ENCODE assay signal across 25 cellular contexts in genomic region chr2:209666296-209666695, GRCh38.
"Had no signal": no experiment of that assay in that cellular context is flagged by ENCODE, and none has a peak within 500 bp of the region (broad histone marks: within the 10 kb centered on the region; RNA-seq: fewer than 3 reads in every experiment).

No MANE protein-coding gene starts in this region.

- DNase-seq: colonic mucosa; effector CD8-positive, alpha-beta T cell; endodermal cell; foreskin keratinocyte; hypothalamus; left ventricle myocardium superior; lower lobe of right lung; mucosa of descending colon; naive B cell; nucleus accumbens; sigmoid colon; stimulated activated CD4-positive, alpha-beta T cell treated with anti-CD3 and anti-CD28 coated beads, Interleukin-2, amount 100 ng/mL, for 24 hours; stimulated activated CD4-positive, alpha-beta T cell treated with anti-CD3 and anti-CD28 coated beads, Interleukin-4, amount 100 ng/mL, for 4 hours; stimulated activated naive CD8-positive, alpha-beta T cell treated with anti-CD3 and anti-CD28 coated beads, Interleukin-15, Interleukin-2, amounts not matched to agents 100 U/mL and 50 U/mL, for 24 hours; substantia nigra; upper lobe of left lung had no signal

- H3K9me3 ChIP-seq: colonic mucosa, lower lobe of right lung, mucosa of descending colon, prostate gland, right atrium auricular region, sigmoid colon, thoracic aorta, tibial nerve, upper lobe of left lung had no signal

- H3K27ac ChIP-seq: colonic mucosa, epithelial cell of prostate, foreskin keratinocyte, lower lobe of right lung, prostate gland, right atrium auricular region, sigmoid colon, thoracic aorta, tibial nerve, upper lobe of left lung had no signal

- H3K27me3 ChIP-seq: colonic mucosa, foreskin keratinocyte, right atrium auricular region, sigmoid colon, tibial nerve, upper lobe of left lung had no signal

- H3K36me3 ChIP-seq: colonic mucosa, lower lobe of right lung, prostate gland, right atrium auricular region, sigmoid colon, thoracic aorta, tibial nerve, upper lobe of left lung had no signal

- ATAC-seq: esophagus mucosa; foreskin keratinocyte; left ventricle myocardium superior; lower lobe of right lung; mucosa of descending colon; stimulated activated memory B cell treated with anti-CD40 and anti-IgM and Interleukin-4, amounts not matched to agents 10 μg/mL and 1 μg/mL and 100 μg/mL, for 72 hours; stimulated activated naive CD8-positive, alpha-beta T cell treated with anti-CD3 and anti-CD28 coated beads, Interleukin-15, Interleukin-2, amounts not matched to agents 100 U/mL and 50 U/mL, for 24 hours had no signal

- H3K4me3 ChIP-seq: colonic mucosa, lower lobe of right lung, mucosa of descending colon, prostate gland, right atrium auricular region, sigmoid colon, thoracic aorta, tibial nerve, upper lobe of left lung had no signal

- H3K4me1 ChIP-seq: colonic mucosa, foreskin keratinocyte, lower lobe of right lung, prostate gland, right atrium auricular region, sigmoid colon, tibial nerve, upper lobe of left lung had no signal

- FAIRE-seq: keratinocyte, urothelium cell line had no signal
